ENCODE assay signal across 13 cellular contexts in genomic region chr20:41330343-41330720, GRCh38. TPM values are rescaled to one million over a fixed set of nuclear protein-coding genes. Genes with fewer than 3 reads are reported as not detected.
DNase-seq lines count a peak whose midpoint lies in the region; ATAC-seq and TF ChIP-seq lines count a peak whose summit lies in the region.
"Had no signal": no experiment of that assay in that cellular context is flagged by ENCODE, and none has a peak within 500 bp of the region (broad histone marks: within the 10 kb centered on the region; RNA-seq: fewer than 3 reads in every experiment).

No MANE protein-coding gene starts in this region.

- TF ChIP-seq CTCF in heart right ventricle (IDR thresholded peaks at IDR 0.05) = no peak
- no peak for TF ChIP-seq CTCF in mammary epithelial cell (conservative IDR thresholded peaks at IDR 0.05 in 1 of 2, IDR thresholded peaks at IDR 0.05 in 1 of 2; ENCODE audit: extremely low read depth in 1 of 2, insufficient read depth in 1 of 2, low read depth in 1 of 2, low read length in 2 of 2)
- TF ChIP-seq CTCF in transverse colon (IDR thresholded peaks at IDR 0.05) = no peak
- TF ChIP-seq CTCF in spleen (IDR thresholded peaks at IDR 0.05 in 8 of 11, conservative IDR thresholded peaks at IDR 0.05 in 3 of 11) = no peak

- no peak overlapping the region for H3K4ac ChIP-seq in mesendoderm (ENCODE audit: low read depth, low read length)

- H3K27ac ChIP-seq in heart right ventricle (peak overlapping the region in 8 of 10 donors; percentile 72 to 89 (median 78)), mammary epithelial cell (ENCODE audit: insufficient read depth, low read depth, low read length) (no peak overlapping the region), mesendoderm (ENCODE audit: low read depth, low read length) (no peak overlapping the region), transverse colon (peak overlapping the region; percentile 70 to 82 (median 77)), spleen (peak overlapping the region in 4 of 8 donors; percentile 61 to 82 (median 81))
- H3K27ac ChIP-seq: WERI-Rb-1 had no signal

- H2BK120ac ChIP-seq in mesendoderm (ENCODE audit: low read depth, low read length) = no peak overlapping the region

- H2AFZ ChIP-seq in mammary epithelial cell (ENCODE audit: low read depth, low read length) = peak overlapping the region; percentile 84

- H3K9me3 ChIP-seq in heart right ventricle (no peaks in the 10 kb centered on the region), mammary epithelial cell (replicated peaks; ENCODE audit: insufficient read depth, low read length) (no peaks in the 10 kb centered on the region), transverse colon (no peaks in the 10 kb centered on the region), spleen (no peaks in the 10 kb centered on the region)
- H3K9me3 ChIP-seq: SJCRH30 had no signal

- no peak for TF ChIP-seq EP300 in transverse colon (IDR thresholded peaks at IDR 0.05; ENCODE audit: low read depth)

- H3K23ac ChIP-seq in mesendoderm (ENCODE audit: low read length) = no peak overlapping the region

- H3K79me2 ChIP-seq in mammary epithelial cell (ENCODE audit: insufficient read depth, low read length) = no peaks in the 10 kb centered on the region
- H3K79me2 ChIP-seq in mesendoderm (ENCODE audit: control insufficient read depth, insufficient read depth, low read length) = no peaks in the 10 kb centered on the region

- H4K8ac ChIP-seq in mesendoderm (ENCODE audit: low read depth, low read length) = no peak overlapping the region

- CTCF ChIA-PET in mammary epithelial cell (lab: Charles Lee; ENCODE audit: low non-redundant PET) = no interaction called here

- 75 to 85% methylated on average over 5 of the region's 5 CpGs for whole genome bisulfite sequencing in heart right ventricle, 2 donors
- 59% methylated on average over 4 of the region's 5 CpGs for WGBS in mammary epithelial cell (ENCODE audit: low coverage, missing lambda C conversion rate)
- no CpG with 5 or more reads among the region's 5 CpGs for WGBS in mesendoderm (ENCODE audit: extremely low coverage, insufficient coverage, low lambda C conversion rate)
- WGBS in transverse colon (ENCODE audit: low coverage in 1 of 2), 2 donors = 86% methylated on average over 5 of the region's 5 CpGs; no CpG with 5 or more reads in 1 of the 2 donors
- 83 to 91% (median 90%) methylated on average over 4 to 5 of the region's 5 CpGs for WGBS in spleen, 5 donors

- H3K9ac ChIP-seq in mammary epithelial cell (ENCODE audit: insufficient read depth, low read length) = no peak overlapping the region
- no peak overlapping the region for H3K9ac ChIP-seq in mesendoderm (ENCODE audit: low read length)

- H4K5ac ChIP-seq in mesendoderm (ENCODE audit: low read length) = no peak overlapping the region

- H3K56ac ChIP-seq in mesendoderm (ENCODE audit: low read length) = no peak overlapping the region

- H4K20me1 ChIP-seq in mammary epithelial cell (ENCODE audit: insufficient read depth, low read length) = no peaks in the 10 kb centered on the region

- H2BK5ac ChIP-seq in mesendoderm (ENCODE audit: low read length) = no peak overlapping the region

- H3K27me3 ChIP-seq in heart right ventricle (no peaks in the 10 kb centered on the region), mammary epithelial cell (ENCODE audit: insufficient read depth, low read length) (no peaks in the 10 kb centered on the region), mesendoderm (ENCODE audit: insufficient read depth, low read length, poor library complexity) (no peaks in the 10 kb centered on the region), transverse colon (no peaks in the 10 kb centered on the region), spleen (replicated peaks in 1 of 7) (no peaks in the 10 kb centered on the region)
- H3K27me3 ChIP-seq: SJCRH30 had no signal

- ATAC-seq in heart right ventricle = no peak
- ATAC-seq in left cardiac atrium = no peak
- no peak for ATAC-seq in GM19467 (IDR thresholded peaks at IDR 0.05; ENCODE audit: unreplicated experiment)
- ATAC-seq in GM19035 (IDR thresholded peaks at IDR 0.05; ENCODE audit: unreplicated experiment) = no peak

- H3K4me3 ChIP-seq in heart right ventricle = no peak overlapping the region
- H3K4me3 ChIP-seq in mammary epithelial cell (replicated peaks in 1 of 3; ENCODE audit: insufficient read depth in 1 of 3, low read depth in 2 of 3, low read length in 3 of 3) = no peak overlapping the region
- no peak overlapping the region for H3K4me3 ChIP-seq in mesendoderm (ENCODE audit: low read length)
- H3K4me3 ChIP-seq in transverse colon = no peak overlapping the region
- no peak overlapping the region for H3K4me3 ChIP-seq in spleen

- dilution Hi-C loops in mammary epithelial cell (cut with HindIII; ENCODE audit: low sequenced_read_pairs) = no loop called here

- no peak overlapping the region for H2AK5ac ChIP-seq in mesendoderm (ENCODE audit: low read length)

- TF ChIP-seq POLR2A in transverse colon (IDR thresholded peaks at IDR 0.05) (no peak), spleen (IDR thresholded peaks at IDR 0.05) (no peak)

- no peaks in the 10 kb centered on the region for H3K79me1 ChIP-seq in mesendoderm (ENCODE audit: low read length)

- H3K36me3 ChIP-seq in heart right ventricle = no peaks in the 10 kb centered on the region
- H3K36me3 ChIP-seq in mammary epithelial cell (ENCODE audit: insufficient read depth, low read length) = no peaks in the 10 kb centered on the region
- H3K36me3 ChIP-seq in mesendoderm (ENCODE audit: control insufficient read depth, insufficient read depth, low read length) = no peaks in the 10 kb centered on the region
- no peaks in the 10 kb centered on the region for H3K36me3 ChIP-seq in transverse colon
- no peaks in the 10 kb centered on the region for H3K36me3 ChIP-seq in spleen
- H3K36me3 ChIP-seq: SJCRH30, WERI-Rb-1 had no signal

- in situ Hi-C loops in mammary epithelial cell (cut with MboI; ENCODE audit: low sequenced_read_pairs in 2 of 2) (loop anchor here (5.0 to 25.0 kb wide), 3 partner anchors 158 to 356 kb away; no protein-coding TSS in a partner anchor), transverse colon (cut with MboI; ENCODE audit: low pct_ligation_motif_present in 1 of 4, low pct_unique_long_range_greater_than_20kb in 1 of 4, low sequenced_read_pairs in 3 of 4) (loop anchor here (5.0 to 25.0 kb wide), 5 partner anchors 153 to 368 kb away; no protein-coding TSS in a partner anchor)

- H3K4me2 ChIP-seq in mammary epithelial cell (ENCODE audit: insufficient read depth, low read depth, low read length) = no peak overlapping the region
- no peak overlapping the region for H3K4me2 ChIP-seq in mesendoderm (ENCODE audit: low read length)

- H3K18ac ChIP-seq in mesendoderm (ENCODE audit: low read length) = no peak overlapping the region

- H2BK15ac ChIP-seq in mesendoderm (replicated peaks; ENCODE audit: low read depth) = no peak overlapping the region

- intact Hi-C loops in heart right ventricle (cut with DNase I) = loop anchor here in 6 of 10 donors (5.0 to 10.0 kb wide), 6 partner anchors 66 to 366 kb away; partner anchors contain the start of gene PLCG1 (in 2 of the 6)
- intact Hi-C loops in left cardiac atrium (cut with DNase I) = loop anchor here in 1 of 2 donors (10.0 kb wide), 1 partner anchor 86 kb away; no protein-coding TSS in a partner anchor
- intact Hi-C loops in mammary epithelial cell (cut with micrococcal nuclease) = no loop called here
- intact Hi-C loops in transverse colon (cut with DNase I; ENCODE audit: low total_unique reads) = no loop called here
- intact Hi-C loops in spleen (cut with DNase I; ENCODE audit: low total_unique reads) = loop anchor here (10.0 kb wide), 1 partner anchor 96 kb away; no protein-coding TSS in a partner anchor

- no TSS peak for BruUV-seq in mammary epithelial cell (replicated peaks; lab: Mats Ljungman, UMichigan)

- H3K4me1 ChIP-seq in heart right ventricle (peaks cover 6 to 36% (median 30%) of the 10 kb centered on the region in 9 donors), mammary epithelial cell (ENCODE audit: insufficient read depth, low read length) (peaks cover 22% of the 10 kb centered on the region), mesendoderm (ENCODE audit: control insufficient read depth, low read depth, low read length) (no peaks in the 10 kb centered on the region), transverse colon (peaks cover 5 to 18% (median 9%) of the 10 kb centered on the region in 4 donors), spleen (peaks cover 10 to 21% (median 17%) of the 10 kb centered on the region in 6 donors)

- DNase-seq in heart right ventricle (no peak), left cardiac atrium (no peak), mammary epithelial cell (peak; percentile 25), mesendoderm (peak; percentile 73), transverse colon (no peak), spleen (no peak)
- DNase-seq: NCI-H2029, SJCRH30, small intestine, WERI-Rb-1 had no signal

RNA-seq across cellular contexts. Expression of gene LPIN3, which starts 10.3 kb away (rescaled TPM):
- 10 to 100 TPM; 12.5 to 26.5 (median 18.2) TPM for total RNA-seq in heart right ventricle
- 10 to 100 TPM; 11.1 to 45.5 TPM for polyA plus RNA-seq in heart right ventricle
- 10 to 100 TPM; 12.1 to 12.9 TPM for total RNA-seq in left cardiac atrium
- 10 to 100 TPM; 16.0 to 20.8 TPM for total RNA-seq in mammary epithelial cell
- 16.2 TPM for polyA plus RNA-seq in mammary epithelial cell
- 16.2 TPM for polyA minus RNA-seq in mammary epithelial cell
- polyA plus RNA-seq in mesendoderm (2013, experiment 1 of 2) = 2.9 TPM
- 2.8 TPM for polyA plus RNA-seq in mesendoderm (2013, experiment 2 of 2)
- 100 to 1,000 TPM in 2 of 4 donors, 10 to 100 TPM in 2; 96.9 to 263 (median 134) TPM for total RNA-seq in transverse colon
- 1 to 10 TPM; 2.5 to 9.6 (median 4.4) TPM for total RNA-seq in spleen
- polyA plus RNA-seq in spleen = 1 to 10 TPM; 2.7 to 8.9 (median 4.1) TPM
- polyA plus RNA-seq: neural cell had no signal

RNA-seq across cellular contexts. Expression of gene ZHX3, which starts 12.8 kb away (rescaled TPM):
- total RNA-seq in heart right ventricle (10 to 100 TPM; 26.2 to 51.8 (median 31.0) TPM), left cardiac atrium (10 to 100 TPM; 32.8 to 34.2 TPM), mammary epithelial cell (10 to 100 TPM; 27.0 to 39.7 TPM), transverse colon (10 to 100 TPM; 22.7 to 34.8 (median 26.4) TPM), spleen (10 to 100 TPM in 6 of 7 donors, 1 to 10 TPM in 1; 7.5 to 26.7 (median 19.5) TPM)
- polyA plus RNA-seq in heart right ventricle (10 to 100 TPM in 1 of 2 donors, 1 to 10 TPM in 1; 6.5 to 20.6 TPM), mammary epithelial cell (15.3 TPM), spleen (1 to 10 TPM; 1.6 to 3.2 (median 2.6) TPM)
- 49.7 TPM for polyA minus RNA-seq in mammary epithelial cell
- 2.5 TPM for polyA plus RNA-seq in mesendoderm (2013, experiment 1 of 2)
- polyA plus RNA-seq in mesendoderm (2013, experiment 2 of 2) = 3.9 TPM

RNA-seq across cellular contexts. Expression of gene EMILIN3, which starts 36.3 kb away (rescaled TPM):
- total RNA-seq in heart right ventricle = 1 to 10 TPM in 8 of 10 donors, under 1 TPM in 2; 0.20 to 5.3 (median 2.8) TPM
- 1 to 10 TPM; 2.1 to 6.4 TPM for polyA plus RNA-seq in heart right ventricle
- 1 to 10 TPM in 1 of 2 donors, under 1 TPM in 1; 0.44 to 3.4 TPM for total RNA-seq in left cardiac atrium
- not detected for total RNA-seq in mammary epithelial cell
- polyA plus RNA-seq in mammary epithelial cell = 0.02 TPM
- polyA minus RNA-seq in mammary epithelial cell = not detected
- polyA plus RNA-seq in mesendoderm (2013, experiment 1 of 2) = 0.62 TPM
- 0.64 TPM for polyA plus RNA-seq in mesendoderm (2013, experiment 2 of 2)
- 1 to 10 TPM in 2 of 4 donors, under 1 TPM in 2; 0.40 to 1.5 (median 0.90) TPM for total RNA-seq in transverse colon
- total RNA-seq in spleen = not detected
- under 1 TPM; 0.03 to 0.32 (median 0.07) TPM for polyA plus RNA-seq in spleen

Comparison
In these comparisons a context has a peak if more than half of its experiments do, and no peak if none do; other contexts are left out.
1. DNase-seq: peak in mammary epithelial cell (single experiment) and mesendoderm (single experiment); none in heart right ventricle (0 of 2), left cardiac atrium (single experiment), transverse colon (single experiment) and spleen (single experiment).
2. H3K27ac ChIP-seq: peak in heart right ventricle (8 of 10) and transverse colon (4 of 4); none in mammary epithelial cell (single experiment) and mesendoderm (single experiment).
3. intact Hi-C loops: an anchor here in heart right ventricle (5.0 to 10.0 kb wide) and spleen (10.0 kb wide); none called in mammary epithelial cell and transverse colon.